ENCODE assay signal across 10 cellular contexts in genomic region chr12:6425588-6426531, GRCh38. TPM values are rescaled to one million over a fixed set of nuclear protein-coding genes. Genes with fewer than 3 reads are reported as not detected.
DNase-seq lines count a peak whose midpoint lies in the region; ATAC-seq and TF ChIP-seq lines count a peak whose summit lies in the region.
"Had no signal": no experiment of that assay in that cellular context is flagged by ENCODE, and none has a peak within 500 bp of the region (broad histone marks: within the 10 kb centered on the region; RNA-seq: fewer than 3 reads in every experiment).

No MANE protein-coding gene starts in this region.

- peak overlapping the region; percentile 99 for H3K27ac Mint-ChIP-seq in activated B cell treated with CpG ODN at 0.5 μM for 24 hours

- H3K27me3 Mint-ChIP-seq in activated B cell treated with CpG ODN at 0.5 μM for 24 hours, result peaks cover 1% of the 10 kb centered on the region

- H3K4me3 Mint-ChIP-seq in activated B cell treated with CpG ODN at 0.5 μM for 24 hours, result peak overlapping the region; percentile 76

- H3K36me3 Mint-ChIP-seq in activated B cell treated with CpG ODN at 0.5 μM for 24 hours (ENCODE audit: low read depth), result no peaks in the 10 kb centered on the region

- intact Hi-C loops in activated B cell treated with CpG ODN at 0.5 μM for 24 hours (cut with micrococcal nuclease), result loop anchor here (1.0 to 10.0 kb wide), 5 partner anchors 36 to 1549 kb away; partner anchors contain the start of genes CDCA3, PTPN6 and USP5

- CTCF ChIA-PET in activated B cell treated with CpG ODN at 0.5 μM for 24 hours (lab: Charles Lee), result interaction anchor here (1.1 to 7.6 kb wide), 7 partner anchors 18 to 129 kb away, joined by 3 to 276 read pairs (median 13); partner anchors contain the start of genes CD27 and VAMP1

- H3K4me1 Mint-ChIP-seq in activated B cell treated with CpG ODN at 0.5 μM for 24 hours, result peaks cover 57% of the 10 kb centered on the region

- TF ChIP-seq CTCF in GM10266 (IDR thresholded peaks at IDR 0.05; ENCODE audit: control insufficient read depth, insufficient read depth, low read depth, missing control alignments) (no peak), activated B cell treated with CpG ODN at 0.5 μM for 24 hours (IDR thresholded peaks at IDR 0.05) (no peak)

- POLR2A ChIA-PET in activated B cell treated with CpG ODN at 0.5 μM for 24 hours (lab: Charles Lee), result interaction anchor here (0.5 to 8.6 kb wide), 16 partner anchors 9 to 690 kb away, joined by 3 to 200 read pairs (median 6); partner anchors contain the start of genes CD27, GAPDH, MRPL51 and NOP2

- peak; percentile 56 for ATAC-seq in activated B cell treated with CpG ODN at 0.5 μM for 24 hours (ENCODE audit: low read depth)
- no peak for ATAC-seq in HG02870 (IDR thresholded peaks at IDR 0.05; ENCODE audit: unreplicated experiment)

- DNase-seq in Ammon's horn (ENCODE audit: low spot score), result peak; percentile 49
- peak; percentile 34 for DNase-seq in GM10266 (ENCODE audit: extremely low spot score)
- DNase-seq in activated B cell treated with CpG ODN at 0.5 μM for 24 hours, result peak; percentile 60
- DNase-seq in kidney tubule cell (ENCODE audit: low spot score), result peak; percentile 87
- DNase-seq in NCI-H510A treated with DMSO at 0.1 percent for 48 hours (lab: John Stamatoyannopoulos, UW), result no peak
- DNase-seq in GM19238 (ENCODE audit: insufficient read length, low spot score), result no peak
- no peak for DNase-seq in NCI-H446 treated with DMSO at 0.1 percent for 48 hours (lab: John Stamatoyannopoulos, UW)
- DNase-seq: NCI-H226 had no signal

- no peaks in the 10 kb centered on the region for H3K9me3 Mint-ChIP-seq in activated B cell treated with CpG ODN at 0.5 μM for 24 hours

RNA-seq across cellular contexts. Expression of gene CD27, which starts 18.9 kb away (rescaled TPM):
- total RNA-seq in activated B cell treated with CpG ODN at 0.5 μM for 24 hours, result 39.3 and 43.8 TPM in 2 replicates
- total RNA-seq: cerebellum had no signal

RNA-seq across cellular contexts. Expression of gene TAPBPL, which starts 26.0 kb away (rescaled TPM):
- total RNA-seq in activated B cell treated with CpG ODN at 0.5 μM for 24 hours, result 52.5 and 64.0 TPM in 2 replicates

RNA-seq across cellular contexts. Expression of gene LTBR, which starts 41.9 kb away (rescaled TPM):
- 0.33 TPM in 1 of 2 replicates, not detected in the other for total RNA-seq in activated B cell treated with CpG ODN at 0.5 μM for 24 hours

RNA-seq across cellular contexts. Expression of gene VAMP1, which starts 44.6 kb away (rescaled TPM):
- total RNA-seq in activated B cell treated with CpG ODN at 0.5 μM for 24 hours, result 32.9 and 34.5 TPM in 2 replicates

RNA-seq across cellular contexts. Expression of gene SCNN1A, which starts 50.5 kb away (rescaled TPM):
- total RNA-seq in activated B cell treated with CpG ODN at 0.5 μM for 24 hours, result not detected in 2 replicates
- total RNA-seq: cerebellum had no signal

Comparison
In these comparisons a context has a peak if more than half of its experiments do, and no peak if none do; other contexts are left out.
1. DNase-seq: peak in Ammon's horn (single experiment), GM10266 (single experiment), activated B cell treated with CpG ODN at 0.5 μM for 24 hours (single experiment) and kidney tubule cell (single experiment); none in NCI-H510A treated with DMSO at 0.1 percent for 48 hours (single experiment), GM19238 (single experiment) and NCI-H446 treated with DMSO at 0.1 percent for 48 hours (single experiment).